ENCODE assay signal across 8 cellular contexts in the genomic region with DNA sequence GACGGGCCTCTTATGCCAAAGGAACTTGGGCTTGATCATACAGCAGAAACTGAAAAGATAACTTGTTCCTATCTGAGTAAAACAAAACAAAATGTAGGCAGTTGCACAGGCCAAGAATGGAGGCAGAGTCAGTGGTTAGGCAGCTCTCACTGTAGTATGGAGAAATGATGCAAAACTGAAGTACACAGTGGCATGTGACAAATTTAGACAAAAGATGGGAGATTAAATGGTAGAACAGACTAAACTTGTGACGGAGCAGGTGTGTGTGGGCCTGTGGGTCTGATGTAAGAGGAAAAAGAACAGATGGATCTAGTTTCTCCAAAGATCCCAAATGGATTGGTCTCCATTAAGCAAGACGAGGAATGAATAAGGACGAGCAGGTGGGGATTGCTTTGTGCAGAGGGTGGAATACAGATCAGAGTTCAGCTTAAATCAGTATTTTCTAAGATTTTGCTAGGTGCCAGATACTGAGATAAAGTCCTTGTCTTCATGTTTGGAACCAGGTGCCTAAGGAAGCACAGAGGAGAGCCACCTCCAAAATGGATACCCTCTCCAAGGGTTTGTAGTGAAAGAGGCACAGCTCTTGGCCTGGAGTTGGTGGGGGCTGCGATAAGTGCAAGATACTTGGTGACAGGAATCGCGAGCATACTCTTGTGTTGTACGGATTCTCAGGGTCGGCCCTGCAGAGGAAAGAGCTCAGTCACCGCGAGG. TPM values are rescaled to one million over a fixed set of nuclear protein-coding genes. Genes with fewer than 3 reads are reported as not detected.
DNase-seq lines count a peak whose midpoint lies in the region; ATAC-seq lines count a peak whose summit lies in the region.

No MANE protein-coding gene starts in this region.

- DNase-seq in activated T-cell treated with anti-CD3 and anti-CD28 coated beads, Interleukin-2, amount 50 U/mL, for 24 hours: no peak
- no peak for DNase-seq in activated T-cell treated with anti-CD3 and anti-CD28 coated beads, Interleukin-2, amount 50 U/mL, for 1 hour
- peak; percentile 33 to 40 for DNase-seq in activated T-cell treated with anti-CD3 and anti-CD28 coated beads, Interleukin-2, amount 50 U/mL, for 72 hours
- DNase-seq in immature natural killer cell: no peak
- no peak for DNase-seq in substantia nigra (lab: John Stamatoyannopoulos, UW)
- no peak for DNase-seq in NCI-H526 treated with DMSO at 0.1 percent for 48 hours (lab: John Stamatoyannopoulos, UW)

- no peaks in the 10 kb centered on the region for H3K27me3 Mint-ChIP-seq in activated T-cell treated with anti-CD3 and anti-CD28 coated beads, Interleukin-2, amount 50 U/mL, for 24 hours
- no peaks in the 10 kb centered on the region for H3K27me3 Mint-ChIP-seq in activated T-cell treated with anti-CD3 and anti-CD28 coated beads, Interleukin-2, amount 50 U/mL, for 72 hours (ENCODE audit: low read depth)
- peaks cover 4 to 17% (median 17%) of the 10 kb centered on the region in 3 donors for H3K27me3 Mint-ChIP-seq in immature natural killer cell (ENCODE audit: low read depth in 3 of 3)

- H3K4me1 Mint-ChIP-seq in activated T-cell treated with anti-CD3 and anti-CD28 coated beads, Interleukin-2, amount 50 U/mL, for 24 hours (ENCODE audit: low read depth): peaks cover 43% of the 10 kb centered on the region
- peaks cover 56% of the 10 kb centered on the region for H3K4me1 Mint-ChIP-seq in activated T-cell treated with anti-CD3 and anti-CD28 coated beads, Interleukin-2, amount 50 U/mL, for 72 hours (ENCODE audit: low read depth)
- H3K4me1 Mint-ChIP-seq in immature natural killer cell: peaks cover 40 to 51% of the 10 kb centered on the region in 2 donors

- no peaks in the 10 kb centered on the region for H3K9me3 Mint-ChIP-seq in activated T-cell treated with anti-CD3 and anti-CD28 coated beads, Interleukin-2, amount 50 U/mL, for 24 hours
- H3K9me3 Mint-ChIP-seq in activated T-cell treated with anti-CD3 and anti-CD28 coated beads, Interleukin-2, amount 50 U/mL, for 72 hours: peaks cover 0 to 2% of the 10 kb centered on the region in 2 donors
- no peaks in the 10 kb centered on the region for H3K9me3 Mint-ChIP-seq in immature natural killer cell

- peak overlapping the region; percentile 98 for H3K27ac Mint-ChIP-seq in activated T-cell treated with anti-CD3 and anti-CD28 coated beads, Interleukin-2, amount 50 U/mL, for 24 hours
- H3K27ac Mint-ChIP-seq in activated T-cell treated with anti-CD3 and anti-CD28 coated beads, Interleukin-2, amount 50 U/mL, for 72 hours: peak overlapping the region; percentile 89
- H3K27ac Mint-ChIP-seq in immature natural killer cell: peak overlapping the region; percentile 89 to 98 (median 92)

- H3K36me3 Mint-ChIP-seq in activated T-cell treated with anti-CD3 and anti-CD28 coated beads, Interleukin-2, amount 50 U/mL, for 24 hours (ENCODE audit: low read depth): peaks cover 28% of the 10 kb centered on the region
- H3K36me3 Mint-ChIP-seq in activated T-cell treated with anti-CD3 and anti-CD28 coated beads, Interleukin-2, amount 50 U/mL, for 72 hours (ENCODE audit: insufficient read depth in 2 of 2): peaks cover 6 to 17% of the 10 kb centered on the region in 2 donors
- no peaks in the 10 kb centered on the region for H3K36me3 Mint-ChIP-seq in immature natural killer cell

- peak overlapping the region; percentile 63 for H3K27ac ChIP-seq in substantia nigra (ENCODE audit: low read depth, low read length, poor library complexity, severe bottlenecking)

- peak overlapping the region; percentile 98 for H3K4me3 Mint-ChIP-seq in activated T-cell treated with anti-CD3 and anti-CD28 coated beads, Interleukin-2, amount 50 U/mL, for 24 hours
- peak overlapping the region; percentile 97 to 99 for H3K4me3 Mint-ChIP-seq in activated T-cell treated with anti-CD3 and anti-CD28 coated beads, Interleukin-2, amount 50 U/mL, for 72 hours
- H3K4me3 Mint-ChIP-seq in immature natural killer cell: peak overlapping the region; percentile 94 to 100 (median 97)

- ATAC-seq in HG03064 (IDR thresholded peaks at IDR 0.05; ENCODE audit: low read depth, unreplicated experiment) (peak; percentile 17), HG03565 (IDR thresholded peaks at IDR 0.05; ENCODE audit: unreplicated experiment) (no peak)
- peak; percentile 24 to 49 for ATAC-seq in activated T-cell treated with anti-CD3 and anti-CD28 coated beads, Interleukin-2, amount 50 U/mL, for 72 hours (replicated peaks in 1 of 2)

RNA-seq across cellular contexts. Expression of a gene that starts 0.7 kb away (rescaled TPM):
- 100 to 1,000 TPM; 113 to 138 TPM for total RNA-seq in activated T-cell treated with anti-CD3 and anti-CD28 coated beads, Interleukin-2, amount 50 U/mL, for 72 hours
- polyA plus RNA-seq in immature natural killer cell: 10 to 100 TPM; 31.6 to 70.6 (median 35.9) TPM

RNA-seq across cellular contexts. Expression of a gene that starts 53.8 kb away (rescaled TPM):
- 10 to 100 TPM; 51.0 to 63.8 TPM for total RNA-seq in activated T-cell treated with anti-CD3 and anti-CD28 coated beads, Interleukin-2, amount 50 U/mL, for 72 hours
- polyA plus RNA-seq in immature natural killer cell: 100 to 1,000 TPM in 2 of 3 donors, 10 to 100 TPM in 1; 94.8 to 148 (median 103) TPM

Comparison
In these comparisons a context has a peak if more than half of its experiments do, and no peak if none do; other contexts are left out.
1. DNase-seq: peak in activated T-cell treated with anti-CD3 and anti-CD28 coated beads, Interleukin-2, amount 50 U/mL, for 72 hours (2 of 2); none in activated T-cell treated with anti-CD3 and anti-CD28 coated beads, Interleukin-2, amount 50 U/mL, for 24 hours (single experiment), activated T-cell treated with anti-CD3 and anti-CD28 coated beads, Interleukin-2, amount 50 U/mL, for 1 hour (single experiment), immature natural killer cell (0 of 3), substantia nigra (0 of 49) and NCI-H526 treated with DMSO at 0.1 percent for 48 hours (single experiment).
2. Peak in every context shown above with its lines, with median percentiles within 50 percentile points of each other: H3K27ac Mint-ChIP-seq and H3K4me3 Mint-ChIP-seq.